In the genomic region with DNA sequence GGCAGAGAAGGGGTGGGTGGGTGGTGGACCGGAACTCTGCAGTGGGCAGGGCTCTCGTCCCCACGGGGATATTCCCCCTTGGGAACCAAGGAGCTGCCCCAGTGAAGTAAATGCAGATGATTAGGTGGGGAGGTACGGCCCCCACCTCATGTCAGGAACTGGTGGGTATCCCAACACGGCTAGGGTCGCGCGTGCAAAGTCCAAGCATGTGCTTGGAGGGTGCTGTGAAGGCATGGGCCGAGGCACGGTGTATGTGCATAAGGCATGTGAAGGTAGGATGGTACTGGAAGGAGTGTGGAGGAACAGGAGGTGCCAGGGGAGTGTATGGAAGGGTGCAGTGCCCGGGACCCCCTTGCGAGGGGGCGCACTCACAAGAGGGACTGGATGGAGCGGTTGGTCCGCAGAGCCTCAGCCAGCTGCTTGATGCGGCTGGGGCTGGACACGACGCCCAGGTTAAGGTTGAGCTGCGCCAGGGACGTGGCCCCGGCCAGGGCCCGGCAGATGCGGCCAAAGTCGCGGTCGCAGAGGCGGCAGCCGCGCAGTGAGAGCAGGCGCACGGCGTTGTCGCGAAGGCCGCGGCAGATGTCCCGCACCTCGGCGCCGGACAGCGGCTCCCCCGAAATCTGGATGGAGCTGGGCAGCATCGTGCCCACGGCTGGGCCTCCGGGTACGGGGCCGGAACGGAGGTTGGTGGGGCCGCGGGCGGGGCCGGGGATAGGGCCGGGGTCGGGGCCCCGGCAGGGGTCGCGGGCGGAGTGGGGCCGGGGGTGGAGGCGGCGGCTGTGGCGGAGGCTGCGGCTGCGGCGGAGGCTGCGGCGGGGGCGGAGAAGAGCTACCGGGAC, we compare ENCODE assay signal across 8 cellular contexts. TPM values are rescaled to one million over a fixed set of nuclear protein-coding genes. Genes with fewer than 3 reads are reported as not detected.
A peak's percentile ranks its signal among the peaks of the same experiment; 100 is the strongest.
DNase-seq lines count a peak whose midpoint lies in the region; ATAC-seq and TF ChIP-seq lines count a peak whose summit lies in the region.

No MANE protein-coding gene starts in this region.

- POLR2A ChIA-PET in CD4-positive, alpha-beta T cell (lab: Charles Lee), result interaction anchor here (0.9 to 1.9 kb wide), 6 partner anchors 13 to 531 kb away, joined by 3 to 10 read pairs (median 8); a partner anchor contains a TSS

- H3K9me3 Mint-ChIP-seq in CD4-positive, alpha-beta T cell, result no peaks in the 10 kb centered on the region
- no peaks in the 10 kb centered on the region for H3K9me3 Mint-ChIP-seq in type B pancreatic cell

- peak overlapping the region; percentile 50 for H3K4me3 ChIP-seq in astrocyte of the cerebellum (ENCODE audit: low read depth, low read length)
- H3K4me3 ChIP-seq in lower leg skin (ENCODE audit: low read depth, poor library complexity, severe bottlenecking), result peak overlapping the region; percentile 31

- 10 to 19% methylated on average over 36 to 68 of the region's 69 CpGs for WGBS in lower leg skin, 2 donors

- peaks cover 52% of the 10 kb centered on the region for H3K36me3 Mint-ChIP-seq in CD4-positive, alpha-beta T cell (ENCODE audit: low read depth)
- H3K36me3 Mint-ChIP-seq in type B pancreatic cell, result peaks cover 12% of the 10 kb centered on the region

- in situ Hi-C loops in astrocyte of the cerebellum (cut with HindIII; ENCODE audit: low sequenced_read_pairs), result loop anchor here (10.0 kb wide), 1 partner anchor 185 kb away; no protein-coding TSS in a partner anchor

- peak overlapping the region; percentile 67 for H3K27ac Mint-ChIP-seq in CD4-positive, alpha-beta T cell
- H3K27ac Mint-ChIP-seq in type B pancreatic cell, result peak overlapping the region; percentile 60

- TF ChIP-seq CTCF in CD4-positive, alpha-beta T cell (IDR thresholded peaks at IDR 0.05), result no peak
- TF ChIP-seq CTCF in astrocyte of the cerebellum (IDR thresholded peaks at IDR 0.05; ENCODE audit: low read depth, low read length, missing control alignments), result no peak
- no peak for TF ChIP-seq CTCF in lower leg skin (IDR thresholded peaks at IDR 0.05)
- TF ChIP-seq CTCF in type B pancreatic cell (conservative IDR thresholded peaks at IDR 0.05), result no peak

- peaks cover 23% of the 10 kb centered on the region for H3K27me3 Mint-ChIP-seq in CD4-positive, alpha-beta T cell
- peaks cover 19% of the 10 kb centered on the region for H3K27me3 Mint-ChIP-seq in type B pancreatic cell

- H3K4me1 Mint-ChIP-seq in CD4-positive, alpha-beta T cell (ENCODE audit: low read depth), result peaks cover 22% of the 10 kb centered on the region
- H3K4me1 Mint-ChIP-seq in type B pancreatic cell (ENCODE audit: unreplicated experiment), result peaks cover 9% of the 10 kb centered on the region

- CTCF ChIA-PET in CD4-positive, alpha-beta T cell (lab: Charles Lee), result interaction anchor here (1.5 kb wide), 1 partner anchor 111 kb away, joined by 4 read pairs; no protein-coding TSS in a partner anchor

- DNase-seq in CD4-positive, alpha-beta T cell, result no peak
- DNase-seq in astrocyte of the cerebellum (ENCODE audit: low read depth) (no peak), lower leg skin (ENCODE audit: low spot score in 2 of 2) (no peak), type B pancreatic cell (ENCODE audit: extremely low spot score, unreplicated experiment) (no peak), NCI-H446 (lab: John Stamatoyannopoulos, UW) (no peak), NCI-H2227 (lab: John Stamatoyannopoulos, UW; ENCODE audit: unreplicated experiment) (no peak)
- no peak for DNase-seq in stimulated activated CD4-positive, alpha-beta T cell treated with anti-CD3 and anti-CD28 coated beads, Interleukin-15, amount 100 ng/mL, for 24 hours

- no peak for TF ChIP-seq POLR2A in lower leg skin (IDR thresholded peaks at IDR 0.05)

- intact Hi-C loops in CD4-positive, alpha-beta T cell (cut with DNase I, micrococcal nuclease), result loop anchor here (5.0 to 10.0 kb wide), 5 partner anchors 122 to 605 kb away; a partner anchor contains a TSS
- intact Hi-C loops in lower leg skin (cut with DNase I; ENCODE audit: low total_unique reads), result loop anchor here (5.0 to 10.0 kb wide), 3 partner anchors 57 to 247 kb away; no protein-coding TSS in a partner anchor

- ATAC-seq in CD4-positive, alpha-beta T cell (ENCODE audit: poor library complexity), result no peak
- ATAC-seq in HG03064 (IDR thresholded peaks at IDR 0.05; ENCODE audit: low read depth, unreplicated experiment), result peak; percentile 11

- H3K27ac ChIP-seq in CD4-positive, alpha-beta T cell (ENCODE audit: low read depth, low read length), result no peak overlapping the region

- H3K27me3 ChIP-seq in CD4-positive, alpha-beta T cell (ENCODE audit: control insufficient read depth, insufficient read depth, low read length), result peaks cover 20% of the 10 kb centered on the region

- H3K4me3 Mint-ChIP-seq in CD4-positive, alpha-beta T cell, result peak overlapping the region; percentile 96
- H3K4me3 Mint-ChIP-seq in type B pancreatic cell, result peak overlapping the region; percentile 88

- no peaks in the 10 kb centered on the region for H3K9me3 ChIP-seq in CD4-positive, alpha-beta T cell (ENCODE audit: control insufficient read depth, low read length)

RNA-seq across cellular contexts. Expression of a gene that starts 0.8 kb away (rescaled TPM):
- under 1 TPM; 0.45 to 0.52 TPM for total RNA-seq in CD4-positive, alpha-beta T cell
- under 1 TPM in 3 of 4 donors, not detected in 1; 0.36 to 0.53 (median 0.44) TPM for total RNA-seq in lower leg skin
- total RNA-seq in type B pancreatic cell (ENCODE audit: low replicate concordance), result 1.5 and 2.9 TPM in 2 replicates

RNA-seq across cellular contexts. Expression of a gene that starts 7.4 kb away (rescaled TPM):
- total RNA-seq in CD4-positive, alpha-beta T cell, result 10 to 100 TPM; 36.5 to 37.9 TPM
- total RNA-seq in lower leg skin (100 to 1,000 TPM in 1 of 4 donors, 10 to 100 TPM in 3; 82.6 to 119 (median 89.0) TPM), type B pancreatic cell (ENCODE audit: low replicate concordance) (122 and 135 TPM in 2 replicates)

RNA-seq across cellular contexts. Expression of a gene that starts 7.5 kb away (rescaled TPM):
- total RNA-seq in CD4-positive, alpha-beta T cell, result 10 to 100 TPM; 46.6 to 47.8 TPM
- total RNA-seq in lower leg skin (10 to 100 TPM; 29.7 to 38.0 (median 32.4) TPM), type B pancreatic cell (ENCODE audit: low replicate concordance) (57.4 and 60.8 TPM in 2 replicates)

RNA-seq across cellular contexts. Expression of a gene that starts 32.0 kb away (rescaled TPM):
- total RNA-seq in CD4-positive, alpha-beta T cell, result 10 to 100 TPM; 23.6 to 24.4 TPM
- total RNA-seq in lower leg skin (10 to 100 TPM; 15.9 to 30.4 (median 23.8) TPM), type B pancreatic cell (ENCODE audit: low replicate concordance) (34.7 and 44.5 TPM in 2 replicates)

RNA-seq across cellular contexts. Expression of a gene that starts 54.0 kb away (rescaled TPM):
- total RNA-seq in CD4-positive, alpha-beta T cell, result under 1 TPM; 0.19 to 0.36 TPM
- total RNA-seq in lower leg skin (10 to 100 TPM; 29.3 to 55.0 (median 39.4) TPM), type B pancreatic cell (ENCODE audit: low replicate concordance) (3.3 and 3.4 TPM in 2 replicates)
